Comparison of ENCODE assay signal across 17 cellular contexts in the genomic region with DNA sequence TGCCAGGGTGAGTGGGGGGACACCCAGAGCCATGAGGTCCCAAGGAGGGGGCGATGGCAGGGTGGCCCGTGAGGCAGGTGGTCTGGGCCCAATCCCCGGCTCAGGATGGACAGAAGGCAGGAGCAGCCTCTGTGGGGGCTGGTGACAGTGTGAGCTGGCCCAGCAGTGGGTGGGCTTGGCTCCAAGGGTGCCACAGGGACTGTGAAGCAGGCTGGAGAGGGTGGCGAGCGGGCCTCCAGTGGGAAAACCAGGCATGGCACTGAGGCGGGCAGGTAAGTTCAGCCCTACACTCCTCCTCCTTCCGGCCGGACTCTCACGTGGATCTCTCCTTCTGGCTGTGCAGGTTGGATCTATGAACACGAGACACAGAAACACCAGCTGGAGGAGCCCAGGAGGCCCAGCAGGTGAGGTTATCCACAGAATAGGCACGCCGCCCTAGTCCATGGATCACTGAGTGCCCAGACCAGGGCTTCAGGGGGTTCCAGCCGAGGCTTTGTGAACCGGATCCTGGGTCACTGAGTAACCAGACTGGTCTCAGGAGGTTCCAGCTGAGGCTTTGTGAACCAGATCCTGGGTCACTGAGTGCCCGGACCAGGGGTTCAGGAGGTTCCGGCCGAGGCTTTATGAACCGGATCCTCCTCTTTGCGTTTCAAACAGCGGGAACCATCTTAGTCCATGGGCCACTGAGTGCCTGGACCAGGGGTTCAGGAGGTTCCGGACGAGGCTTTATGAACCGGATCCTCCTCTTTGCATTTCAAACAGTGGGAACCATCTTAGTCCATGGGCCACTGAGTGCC.
"Had no signal": no experiment of that assay in that cellular context is flagged by ENCODE, and none has a peak within 500 bp of the region (broad histone marks: within the 10 kb centered on the region; RNA-seq: fewer than 3 reads in every experiment).

No MANE protein-coding gene starts in this region.

- H3K4me1 ChIP-seq: adrenal gland, colonic mucosa, tibial artery had no signal

- FAIRE-seq: astrocyte, endothelial cell of umbilical vein had no signal

- H3K27ac ChIP-seq: adrenal gland, colonic mucosa, tibial artery had no signal

- H3K4me1 Mint-ChIP-seq: activated CD4-positive, alpha-beta memory T cell treated with anti-CD3 and anti-CD28 coated beads, Interleukin-2, amount 10 ng/mL, durations not matched to agents 7 days and 5 days; activated CD8-positive, alpha-beta memory T cell treated with anti-CD3 and anti-CD28 coated beads, Interleukin-2, amount 10 ng/mL, durations not matched to agents 7 days and 5 days; central memory CD8-positive, alpha-beta T cell had no signal

- DNase-seq: activated gamma-delta T cell treated with Interleukin-2 at 50 U/mL for 16 hours, foreskin melanocyte, hippocampal formation, mesenchymal stem cell, occipital lobe, retina had no signal

- H3K36me3 ChIP-seq: adrenal gland, colonic mucosa, tibial artery had no signal

- H3K27ac Mint-ChIP-seq: activated CD4-positive, alpha-beta memory T cell treated with anti-CD3 and anti-CD28 coated beads, Interleukin-2, amount 10 ng/mL, durations not matched to agents 7 days and 5 days; activated CD8-positive, alpha-beta memory T cell treated with anti-CD3 and anti-CD28 coated beads, Interleukin-2, amount 10 ng/mL, durations not matched to agents 7 days and 5 days; activated naive CD8-positive, alpha-beta T cell; effector memory CD8-positive, alpha-beta T cell; stimulated activated naive CD8-positive, alpha-beta T cell treated with anti-CD3 and anti-CD28 coated beads, Interleukin-15, Interleukin-2, amounts not matched to agents 100 ng/mL and 50 ng/mL, for 24 hours had no signal

- H3K27me3 Mint-ChIP-seq: activated CD8-positive, alpha-beta memory T cell treated with anti-CD3 and anti-CD28 coated beads, Interleukin-2, amount 10 ng/mL, durations not matched to agents 7 days and 5 days had no signal

- H3K4me3 Mint-ChIP-seq: activated CD4-positive, alpha-beta memory T cell treated with anti-CD3 and anti-CD28 coated beads, Interleukin-2, amount 10 ng/mL, durations not matched to agents 7 days and 5 days; activated CD8-positive, alpha-beta memory T cell treated with anti-CD3 and anti-CD28 coated beads, Interleukin-2, amount 10 ng/mL, durations not matched to agents 7 days and 5 days; activated naive CD8-positive, alpha-beta T cell; central memory CD8-positive, alpha-beta T cell; effector memory CD8-positive, alpha-beta T cell; stimulated activated naive CD8-positive, alpha-beta T cell treated with anti-CD3 and anti-CD28 coated beads, Interleukin-15, Interleukin-2, amounts not matched to agents 100 ng/mL and 50 ng/mL, for 24 hours had no signal

- H3K4me3 ChIP-seq: adrenal gland, colonic mucosa, tibial artery had no signal

- H3K36me3 Mint-ChIP-seq: activated CD8-positive, alpha-beta memory T cell treated with anti-CD3 and anti-CD28 coated beads, Interleukin-2, amount 10 ng/mL, durations not matched to agents 7 days and 5 days had no signal

- ATAC-seq: activated CD8-positive, alpha-beta memory T cell treated with anti-CD3 and anti-CD28 coated beads, Interleukin-2, amount 10 ng/mL, durations not matched to agents 7 days and 5 days had no signal

- H3K27me3 ChIP-seq: colonic mucosa had no signal

- H3K9me3 ChIP-seq: colonic mucosa had no signal
